ENCODE assay signal across 16 cellular contexts in the genomic region with DNA sequence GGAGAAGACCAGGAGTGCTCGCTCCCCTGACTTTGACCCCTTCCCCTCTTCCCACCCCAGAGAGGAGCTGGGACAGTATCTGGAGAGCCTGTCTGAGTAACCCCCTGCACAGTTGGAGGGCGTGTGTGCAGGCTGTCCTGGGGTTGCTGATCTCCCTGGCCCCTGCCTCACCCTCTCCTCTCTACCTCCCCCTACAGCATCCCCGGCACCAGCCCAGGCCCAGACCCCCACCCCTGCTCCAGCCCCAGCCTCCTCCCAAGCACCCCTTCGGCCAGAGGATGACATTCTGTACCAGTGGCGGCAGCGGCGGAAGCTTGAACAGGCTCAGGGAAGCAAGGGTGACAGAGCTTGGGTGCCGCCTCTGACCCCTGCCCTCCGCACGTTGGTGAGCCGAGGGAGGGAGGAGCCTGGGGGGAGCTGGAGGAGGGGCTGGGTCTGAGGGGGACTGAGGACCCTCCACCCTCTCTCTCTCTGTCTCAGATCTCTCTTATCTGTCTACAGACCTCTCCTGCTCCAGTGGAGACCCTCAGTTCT.
"Had no signal": no experiment of that assay in that cellular context is flagged by ENCODE, and none has a peak within 500 bp of the region (broad histone marks: within the 10 kb centered on the region; RNA-seq: fewer than 3 reads in every experiment).

No MANE protein-coding gene starts in this region.

- H3K4me1 ChIP-seq: psoas muscle had no signal

- ATAC-seq: activated T-cell treated with anti-CD3 and anti-CD28 coated beads, Interleukin-2, amount 50 U/mL, for 72 hours had no signal

- H3K4me3 ChIP-seq: coronary artery, lung, psoas muscle, sigmoid colon, thyroid gland had no signal

- H3K27ac ChIP-seq: coronary artery, psoas muscle, sigmoid colon had no signal

- DNase-seq: activated CD4-positive, alpha-beta T cell treated with anti-CD3 and anti-CD28 coated beads for 1 hour; activated CD4-positive, alpha-beta T cell treated with anti-CD3 and anti-CD28 coated beads, Interleukin-2, amount 50 U/mL, for 48 hours; activated gamma-delta T cell treated with Interleukin-2 at 50 U/mL for 16 hours; activated T-cell treated with anti-CD3 and anti-CD28 coated beads, Interleukin-2, amount 50 U/mL, for 72 hours; caudate nucleus; effector CD8-positive, alpha-beta T cell; midbrain; naive B cell; nucleus accumbens; sigmoid colon; stimulated activated CD4-positive, alpha-beta T cell treated with anti-CD3 and anti-CD28 coated beads, Interleukin-2, amount 100 ng/mL, for 24 hours; T-helper 9 cell; thyroid gland had no signal

- H3K9me3 ChIP-seq: psoas muscle, sigmoid colon, thyroid gland had no signal

- H3K27me3 ChIP-seq: sigmoid colon, thyroid gland had no signal
